21 cellular contexts compared by ENCODE assay signal in the genomic region with DNA sequence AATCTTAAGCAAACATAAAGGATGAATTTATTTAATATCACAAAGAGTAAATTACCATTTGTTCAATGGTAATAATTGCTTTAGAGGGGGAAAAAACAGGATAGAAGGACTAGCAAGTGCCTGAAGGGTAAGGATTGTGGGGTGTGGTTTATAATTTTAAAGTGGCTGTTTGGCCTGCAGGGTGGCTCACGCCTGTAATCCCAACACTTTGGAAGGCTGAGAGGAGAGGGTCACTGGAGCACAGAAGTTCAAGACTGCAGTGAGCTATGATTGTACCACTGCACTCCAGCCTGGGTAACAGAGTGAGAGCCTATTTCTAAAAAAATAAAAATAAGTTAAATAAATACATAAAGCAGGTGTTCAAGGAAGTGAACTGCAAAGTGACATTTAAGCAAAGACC.
DNase-seq lines count a peak whose midpoint lies in the region; ATAC-seq and TF ChIP-seq lines count a peak whose summit lies in the region.
"Had no signal": no experiment of that assay in that cellular context is flagged by ENCODE, and none has a peak within 500 bp of the region (broad histone marks: within the 10 kb centered on the region; RNA-seq: fewer than 3 reads in every experiment).

No MANE protein-coding gene starts in this region.

- no peaks in the 10 kb centered on the region for H3F3A ChIP-seq in GM23338 (replicated peaks; ENCODE audit: low read depth)

- H4K20me1 ChIP-seq in GM23338 (replicated peaks; ENCODE audit: insufficient read depth): no peaks in the 10 kb centered on the region

- POLR2A ChIA-PET in HEK293T (lab: Yijun Ruan, JAX): no interaction called here

- no peak for ATAC-seq in GM23338
- ATAC-seq in activated T-helper 17 cell treated with anti-CD3 and anti-CD28 coated beads, Interleukin-2, amount 50 U/mL, for 72 hours (replicated peaks): no peak
- ATAC-seq in left lung: peak; percentile 76
- ATAC-seq in HG03520 (IDR thresholded peaks at IDR 0.05; ENCODE audit: unreplicated experiment): no peak
- no peak for ATAC-seq in GM19023 (IDR thresholded peaks at IDR 0.05; ENCODE audit: unreplicated experiment)
- ATAC-seq in activated CD4-positive, CD25-positive, alpha-beta regulatory T cell treated with anti-CD3 and anti-CD28 coated beads, Interleukin-2, amount 50 U/mL, for 24 hours: no peak

- H3K4me1 Mint-ChIP-seq in GM23338: peaks cover 16% of the 10 kb centered on the region
- H3K4me1 Mint-ChIP-seq in activated T-helper 17 cell treated with anti-CD3 and anti-CD28 coated beads, Interleukin-2, amount 50 U/mL, for 72 hours: peaks cover 7% of the 10 kb centered on the region

- intact Hi-C loops in left lung (cut with DNase I) (no loop called here), thyroid gland (cut with DNase I) (no loop called here)

- peaks cover 6% of the 10 kb centered on the region; the same call in 2 of the 3 replicates for H3K9me3 Mint-ChIP-seq in GM23338
- peaks cover 4% of the 10 kb centered on the region for H3K9me3 Mint-ChIP-seq in activated T-helper 17 cell treated with anti-CD3 and anti-CD28 coated beads, Interleukin-2, amount 50 U/mL, for 72 hours

- no peak for TF ChIP-seq POLR2A in thyroid gland (IDR thresholded peaks at IDR 0.05)

- TF ChIP-seq CTCF in GM23338 (conservative IDR thresholded peaks at IDR 0.05; ENCODE audit: low read depth in 2 of 2) (no peak), left lung (IDR thresholded peaks at IDR 0.05) (no peak), thyroid gland (IDR thresholded peaks at IDR 0.05) (no peak)

- no peaks in the 10 kb centered on the region for H3K9me3 ChIP-seq in left lung
- no peaks in the 10 kb centered on the region for H3K9me3 ChIP-seq in thyroid gland

- CTCF ChIA-PET in HEK293T (lab: Yijun Ruan, JAX): no interaction called here

- H3K4me3 ChIP-seq in GM23338 (no peak overlapping the region), left lung (no peak overlapping the region), thyroid gland (replicated peaks in 1 of 3) (no peak overlapping the region)
- H3K4me3 ChIP-seq: PC-9, SK-N-MC had no signal

- H3K27me3 Mint-ChIP-seq in GM23338 (ENCODE audit: insufficient read depth, low read depth, poor library complexity): peaks cover 3% of the 10 kb centered on the region
- H3K27me3 Mint-ChIP-seq in activated T-helper 17 cell treated with anti-CD3 and anti-CD28 coated beads, Interleukin-2, amount 50 U/mL, for 72 hours: no peaks in the 10 kb centered on the region

- 0 out of 2 replicates have a peak overlapping the region, but pooled peaks have one; percentile 45 for H3K27ac Mint-ChIP-seq in GM23338
- peak overlapping the region; percentile 7 for H3K27ac Mint-ChIP-seq in activated T-helper 17 cell treated with anti-CD3 and anti-CD28 coated beads, Interleukin-2, amount 50 U/mL, for 72 hours
- H3K27ac Mint-ChIP-seq: H9 had no signal

- H2AFZ ChIP-seq in GM23338: no peak overlapping the region
- H2AFZ ChIP-seq: PC-9 had no signal

- DNase-seq in GM23338 (ENCODE audit: low spot score) (no peak), left lung (no peak), thyroid gland (peak; percentile 10 to 24), HEK293T (ENCODE audit: extremely low spot score) (no peak)
- DNase-seq: ACHN, AML-193, Caco-2, DMS53, H9, NCI-H1436, NCI-H2081 treated with DMSO at 0.1 percent for 48 hours, NCI-H510A, NCI-H774, PC-9, Right ventricle myocardium superior had no signal

- H3K79me2 ChIP-seq in GM23338 (replicated peaks; ENCODE audit: insufficient read depth): no peaks in the 10 kb centered on the region

- no peak overlapping the region for H3K27ac ChIP-seq in GM23338 (ENCODE audit: low read depth)
- peak overlapping the region; percentile 71 to 72 for H3K27ac ChIP-seq in left lung
- peak overlapping the region; percentile 52 to 86 (median 75) for H3K27ac ChIP-seq in thyroid gland
- H3K27ac ChIP-seq: HL-60, PC-9, SK-N-MC had no signal

- no peaks in the 10 kb centered on the region for H3K27me3 ChIP-seq in GM23338 (ENCODE audit: insufficient read depth)
- H3K27me3 ChIP-seq in left lung: no peaks in the 10 kb centered on the region
- H3K27me3 ChIP-seq in thyroid gland: no peaks in the 10 kb centered on the region

- WGBS in thyroid gland, 2 donors: 34 to 35% methylated on average over 1 of the region's 1 CpG

- H3K36me3 ChIP-seq in GM23338 (ENCODE audit: insufficient read depth) (no peaks in the 10 kb centered on the region), left lung (no peaks in the 10 kb centered on the region), thyroid gland (no peaks in the 10 kb centered on the region)

- H3K4me1 ChIP-seq in GM23338 (ENCODE audit: insufficient read depth) (peaks cover 9% of the 10 kb centered on the region), left lung (peaks cover 10 to 17% of the 10 kb centered on the region in 2 donors), thyroid gland (peaks cover 13 to 20% of the 10 kb centered on the region in 2 donors)
- H3K4me1 ChIP-seq: Caco-2 had no signal

- H3K9me2 ChIP-seq in GM23338 (ENCODE audit: insufficient read depth): no peaks in the 10 kb centered on the region

- H3K36me3 Mint-ChIP-seq in GM23338 (ENCODE audit: low read depth): peaks cover 4% of the 10 kb centered on the region; the same call in 2 of the 3 replicates
- no peaks in the 10 kb centered on the region for H3K36me3 Mint-ChIP-seq in activated T-helper 17 cell treated with anti-CD3 and anti-CD28 coated beads, Interleukin-2, amount 50 U/mL, for 72 hours (ENCODE audit: low read depth)

- no peak overlapping the region for H3K4me3 Mint-ChIP-seq in GM23338
- H3K4me3 Mint-ChIP-seq in activated T-helper 17 cell treated with anti-CD3 and anti-CD28 coated beads, Interleukin-2, amount 50 U/mL, for 72 hours: no peak overlapping the region
- H3K4me3 Mint-ChIP-seq: H9 had no signal

- no peak overlapping the region for H3K4me2 ChIP-seq in GM23338
- H3K4me2 ChIP-seq: PC-9 had no signal

TF ChIP-seq in GM23338, 12 proteins besides CTCF, POLR2A, EP300 and RAD21 (continues in another document):
- TF ChIP-seq POLR2AphosphoS5 (IDR thresholded peaks at IDR 0.05; ENCODE audit: low read depth) (no peak), ETS1 (IDR thresholded peaks at IDR 0.05) (no peak), ZNF331 (CRISPR knock-in tag; IDR thresholded peaks at IDR 0.05; ENCODE audit: low read depth) (no peak)

TF ChIP-seq in HEK293T, 16 proteins besides CTCF, POLR2A, EP300 and RAD21:
- no peak for TF ChIP-seq ZNF384 (IDR thresholded peaks at IDR 0.05)

Comparison
In these comparisons a context has a peak if more than half of its experiments do, and no peak if none do; other contexts are left out.
1. DNase-seq: peak in thyroid gland (2 of 2); none in GM23338 (single experiment), left lung (0 of 2) and HEK293T (single experiment).